Comparison of ENCODE assay signal across 18 cellular contexts in genomic region chr2:20309001-20309400, GRCh38. TPM values are rescaled to one million over a fixed set of nuclear protein-coding genes. Genes with fewer than 3 reads are reported as not detected.
DNase-seq lines count a peak whose midpoint lies in the region; ATAC-seq lines count a peak whose summit lies in the region.
"Had no signal": no experiment of that assay in that cellular context is flagged by ENCODE, and none has a peak within 500 bp of the region (broad histone marks: within the 10 kb centered on the region; RNA-seq: fewer than 3 reads in every experiment).

No MANE protein-coding gene starts in this region.

- no peak for ATAC-seq in activated T-cell treated with anti-CD3 and anti-CD28 coated beads, Interleukin-2, amount 50 U/mL, for 4 hours
- ATAC-seq in CD4-positive, CD25-positive, alpha-beta regulatory T cell (ENCODE audit: low read depth in 2 of 2), result no peak
- ATAC-seq in HG03025 (IDR thresholded peaks at IDR 0.05; ENCODE audit: low FRiP score, unreplicated experiment) (no peak), GM19035 (IDR thresholded peaks at IDR 0.05; ENCODE audit: unreplicated experiment) (no peak)

- H3K9me3 ChIP-seq in CD4-positive, CD25-positive, alpha-beta regulatory T cell (ENCODE audit: control insufficient read depth in 2 of 2, low read length in 2 of 2), result no peaks in the 10 kb centered on the region
- H3K9me3 ChIP-seq: BLaER1 had no signal

- no peaks in the 10 kb centered on the region for H3K27me3 ChIP-seq in CD4-positive, CD25-positive, alpha-beta regulatory T cell (ENCODE audit: control insufficient read depth, insufficient read depth, low read length)
- H3K27me3 ChIP-seq: BLaER1 had no signal

- H3K4me3 Mint-ChIP-seq in activated T-cell treated with anti-CD3 and anti-CD28 coated beads, Interleukin-2, amount 50 U/mL, for 24 hours, result no peak overlapping the region
- no peak overlapping the region for H3K4me3 Mint-ChIP-seq in activated T-cell treated with anti-CD3 and anti-CD28 coated beads, Interleukin-2, amount 50 U/mL, for 4 hours
- no peak overlapping the region for H3K4me3 Mint-ChIP-seq in CD4-positive, CD25-positive, alpha-beta regulatory T cell
- H3K4me3 Mint-ChIP-seq: HFFc6 had no signal

- peaks cover 21% of the 10 kb centered on the region for H3K4me1 Mint-ChIP-seq in activated T-cell treated with anti-CD3 and anti-CD28 coated beads, Interleukin-2, amount 50 U/mL, for 24 hours (ENCODE audit: low read depth)
- H3K4me1 Mint-ChIP-seq in activated T-cell treated with anti-CD3 and anti-CD28 coated beads, Interleukin-2, amount 50 U/mL, for 4 hours (ENCODE audit: low read depth), result peaks cover 13% of the 10 kb centered on the region
- peaks cover 15 to 33% (median 28%) of the 10 kb centered on the region in 4 donors for H3K4me1 Mint-ChIP-seq in CD4-positive, CD25-positive, alpha-beta regulatory T cell

- no peaks in the 10 kb centered on the region for H3K27me3 Mint-ChIP-seq in activated T-cell treated with anti-CD3 and anti-CD28 coated beads, Interleukin-2, amount 50 U/mL, for 24 hours
- H3K27me3 Mint-ChIP-seq in activated T-cell treated with anti-CD3 and anti-CD28 coated beads, Interleukin-2, amount 50 U/mL, for 4 hours (ENCODE audit: low read depth), result no peaks in the 10 kb centered on the region
- H3K27me3 Mint-ChIP-seq in CD4-positive, CD25-positive, alpha-beta regulatory T cell, result no peaks in the 10 kb centered on the region

- H3K27ac Mint-ChIP-seq in activated T-cell treated with anti-CD3 and anti-CD28 coated beads, Interleukin-2, amount 50 U/mL, for 24 hours, result peak overlapping the region; percentile 64
- H3K27ac Mint-ChIP-seq in CD4-positive, CD25-positive, alpha-beta regulatory T cell, result peak overlapping the region in 2 of 3 donors; percentile 6 to 29
- H3K27ac Mint-ChIP-seq: HFFc6 had no signal

- DNase-seq in activated T-cell treated with anti-CD3 and anti-CD28 coated beads, Interleukin-2, amount 50 U/mL, for 24 hours, result no peak
- DNase-seq in activated T-cell treated with anti-CD3 and anti-CD28 coated beads, Interleukin-2, amount 50 U/mL, for 4 hours, result no peak
- no peak for DNase-seq in CD4-positive, CD25-positive, alpha-beta regulatory T cell
- DNase-seq in SK-MEL-5 (ENCODE audit: low read depth, low spot score) (peak; percentile 77), foreskin melanocyte (peak; percentile 83), posterior vena cava (ENCODE audit: low spot score) (no peak)
- DNase-seq: COR-L47, DMS153, DMS79 treated with DMSO at 0.1 percent for 48 hours, EL, GOT3, HCEC 1CT, HFFc6 had no signal

- peaks cover 89% of the 10 kb centered on the region for H3K36me3 Mint-ChIP-seq in activated T-cell treated with anti-CD3 and anti-CD28 coated beads, Interleukin-2, amount 50 U/mL, for 24 hours (ENCODE audit: low read depth)
- H3K36me3 Mint-ChIP-seq in activated T-cell treated with anti-CD3 and anti-CD28 coated beads, Interleukin-2, amount 50 U/mL, for 4 hours (ENCODE audit: insufficient read depth), result peaks cover 18% of the 10 kb centered on the region
- H3K36me3 Mint-ChIP-seq in CD4-positive, CD25-positive, alpha-beta regulatory T cell, result peaks cover 35% of the 10 kb centered on the region

- no peak overlapping the region for H3K27ac ChIP-seq in CD4-positive, CD25-positive, alpha-beta regulatory T cell (ENCODE audit: insufficient read depth, low read length, poor library complexity, severe bottlenecking)
- H3K27ac ChIP-seq: 22Rv1, BLaER1, HL-60 had no signal

- no peaks in the 10 kb centered on the region for H3K9me3 Mint-ChIP-seq in activated T-cell treated with anti-CD3 and anti-CD28 coated beads, Interleukin-2, amount 50 U/mL, for 24 hours
- no peaks in the 10 kb centered on the region for H3K9me3 Mint-ChIP-seq in activated T-cell treated with anti-CD3 and anti-CD28 coated beads, Interleukin-2, amount 50 U/mL, for 4 hours
- H3K9me3 Mint-ChIP-seq in CD4-positive, CD25-positive, alpha-beta regulatory T cell, result no peaks in the 10 kb centered on the region
- H3K9me3 Mint-ChIP-seq: HFFc6 had no signal

- H3K36me3 ChIP-seq in CD4-positive, CD25-positive, alpha-beta regulatory T cell (ENCODE audit: control insufficient read depth, insufficient read depth, low read length), result peaks cover 87% of the 10 kb centered on the region

- H3K4me1 ChIP-seq in CD4-positive, CD25-positive, alpha-beta regulatory T cell (ENCODE audit: control insufficient read depth, insufficient read depth, low read length, poor library complexity, severe bottlenecking), result peaks cover 4% of the 10 kb centered on the region
- H3K4me1 ChIP-seq: BLaER1 had no signal

- no peak overlapping the region for H3K4me3 ChIP-seq in CD4-positive, CD25-positive, alpha-beta regulatory T cell (ENCODE audit: low read depth, low read length)
- H3K4me3 ChIP-seq: BLaER1 had no signal

- intact Hi-C loops in posterior vena cava (cut with DNase I), result no loop called here

- in situ Hi-C loops in SK-MEL-5 (cut with HindIII; ENCODE audit: low pct_unique_long_range_greater_than_20kb, low sequenced_read_pairs), result no loop called here

RNA-seq across cellular contexts. Expression of gene PUM2, which starts 41.6 kb away (rescaled TPM):
- 10 to 100 TPM; 88.1 to 92.6 (median 91.3) TPM for total RNA-seq in activated T-cell treated with anti-CD3 and anti-CD28 coated beads, Interleukin-2, amount 50 U/mL, for 4 hours
- 131 TPM for total RNA-seq in CD4-positive, CD25-positive, alpha-beta regulatory T cell
- polyA plus RNA-seq in CD4-positive, CD25-positive, alpha-beta regulatory T cell, result 10 to 100 TPM; 15.1 to 19.9 (median 18.9) TPM
- 36.1 and 43.4 TPM in 2 replicates for total RNA-seq in SK-MEL-5 (2014; rRNA removed; shearing (Covaris generic))
- polyA plus RNA-seq in SK-MEL-5 (2015; cell fraction: cytosol; rRNA removed), result 49.1 and 67.2 TPM in 2 replicates
- 55.7 and 60.2 TPM in 2 replicates for polyA plus RNA-seq in SK-MEL-5 (2015; cell fraction: nucleus; rRNA removed)
- total RNA-seq in posterior vena cava, result 10 to 100 TPM; 69.2 to 81.8 TPM

Comparison
In these comparisons a context has a peak if more than half of its experiments do, and no peak if none do; other contexts are left out.
1. DNase-seq: peak in SK-MEL-5 (single experiment) and foreskin melanocyte (single experiment); none in activated T-cell treated with anti-CD3 and anti-CD28 coated beads, Interleukin-2, amount 50 U/mL, for 24 hours (single experiment), activated T-cell treated with anti-CD3 and anti-CD28 coated beads, Interleukin-2, amount 50 U/mL, for 4 hours (single experiment), CD4-positive, CD25-positive, alpha-beta regulatory T cell (0 of 3) and posterior vena cava (single experiment).